In the genomic region with DNA sequence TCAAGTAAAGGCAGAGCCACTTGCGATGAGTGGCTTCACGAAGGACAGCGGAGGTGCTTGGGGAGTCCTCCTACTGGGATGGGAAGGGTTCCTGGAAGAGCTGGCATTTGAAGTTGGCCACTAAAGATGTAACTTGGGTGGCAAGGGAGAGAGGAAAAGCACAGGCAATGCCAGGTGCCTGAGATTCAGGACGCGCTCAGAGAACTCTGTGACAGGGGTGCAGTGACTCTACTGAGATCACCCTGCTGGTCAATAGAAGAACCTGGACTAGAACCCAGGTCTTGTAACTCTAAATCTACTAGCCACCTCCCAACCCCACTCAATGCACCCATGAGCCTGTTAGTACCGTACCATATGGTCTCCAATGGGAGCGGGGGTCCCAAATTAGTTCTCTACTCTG, we compare ENCODE assay signal across 31 cellular contexts.
"Had no signal": no experiment of that assay in that cellular context is flagged by ENCODE, and none has a peak within 500 bp of the region (broad histone marks: within the 10 kb centered on the region; RNA-seq: fewer than 3 reads in every experiment).

No MANE protein-coding gene starts in this region.

- DNase-seq: activated B cell treated with CpG ODN at 0.5 μM for 24 hours; activated CD4-positive, alpha-beta memory T cell treated with anti-CD3 and anti-CD28 coated beads for 36 hours; activated CD4-positive, alpha-beta T cell treated with anti-CD3 and anti-CD28 coated beads for 4 hours; activated CD4-positive, alpha-beta T cell treated with anti-CD3 and anti-CD28 coated beads, Interleukin-2, amount 10 ng/mL, durations not matched to agents 7 days and 5 days; activated CD4-positive, CD25-positive, alpha-beta regulatory T cell treated with anti-CD3 and anti-CD28 coated beads, Interleukin-2, amount 50 U/mL, for 72 hours; activated CD8-positive, alpha-beta memory T cell treated with anti-CD3 and anti-CD28 coated beads, Interleukin-2, amount 50 U/mL, for 4 hours; activated CD8-positive, alpha-beta T cell treated with anti-CD3 and anti-CD28 coated beads for 36 hours; activated effector memory CD4-positive, alpha-beta T cell treated with anti-CD3 and anti-CD28 coated beads, Interleukin-2, amount 50 U/mL, for 16 hours; activated gamma-delta T cell treated with Interleukin-2 at 50 U/mL for 16 hours; activated naive CD4-positive, alpha-beta T cell; activated naive CD4-positive, alpha-beta T cell treated with anti-CD3 and anti-CD28 coated beads for 36 hours; activated naive CD4-positive, alpha-beta T cell treated with anti-CD3 and anti-CD28 coated beads, Interleukin-2, amount 50 U/mL, for 16 hours; activated naive CD8-positive, alpha-beta T cell treated with anti-CD3 and anti-CD28 coated beads for 36 hours; activated T-cell treated with anti-CD3 and anti-CD28 coated beads for 4 hours; activated T-cell treated with anti-CD3 and anti-CD28 coated beads, Interleukin-2, amount 50 U/mL, for 1 hour; activated T-cell treated with anti-CD3 and anti-CD28 coated beads, Interleukin-2, amount 50 U/mL, for 4 hours; activated T-cell treated with anti-CD3 and anti-CD28 coated beads, Interleukin-2, amount 50 U/mL, for 72 hours; adrenal gland; amniotic stem cell; aorta; body of pancreas; brain microvascular endothelial cell; central memory CD4-positive, alpha-beta T cell; T-cell; T-helper 17 cell; T1000 had no signal

- H3K9me3 Mint-ChIP-seq: activated B cell treated with CpG ODN at 0.5 μM for 24 hours; activated CD4-positive, alpha-beta memory T cell treated with anti-CD3 and anti-CD28 coated beads for 36 hours; activated CD4-positive, alpha-beta T cell treated with anti-CD3 and anti-CD28 coated beads, Interleukin-2, amount 10 ng/mL, durations not matched to agents 7 days and 5 days; activated CD8-positive, alpha-beta T cell treated with anti-CD3 and anti-CD28 coated beads for 36 hours; activated naive CD4-positive, alpha-beta T cell treated with anti-CD3 and anti-CD28 coated beads for 36 hours; activated naive CD4-positive, alpha-beta T cell treated with anti-CD3 and anti-CD28 coated beads, Interleukin-2, amount 50 U/mL, for 72 hours; activated naive CD8-positive, alpha-beta T cell treated with anti-CD3 and anti-CD28 coated beads for 36 hours; activated T-cell treated with anti-CD3 and anti-CD28 coated beads, Interleukin-2, amount 50 U/mL, for 4 hours; activated T-cell treated with anti-CD3 and anti-CD28 coated beads, Interleukin-2, amount 50 U/mL, for 72 hours; activated T-helper 1 cell treated with anti-CD3 and anti-CD28 coated beads, Interleukin-12 subunit alpha, Interleukin-12 subunit beta, Interleukin-2, Interleukin-4 antibody, amounts not matched to agents 30 ng/mL and 10 ng/mL and 1 ng/mL, durations not matched to agents 14 hours and 24 hours and 36 hours; activated T-helper 17 cell treated with anti-CD3 and anti-CD28 coated beads, Interleukin-2, amount 50 U/mL, for 72 hours; T-cell had no signal

- H3K27me3 ChIP-seq: adrenal gland, body of pancreas, brain microvascular endothelial cell, breast epithelium had no signal

- H3K4me3 Mint-ChIP-seq: activated B cell treated with CpG ODN at 0.5 μM for 24 hours; activated CD4-positive, alpha-beta memory T cell treated with anti-CD3 and anti-CD28 coated beads for 36 hours; activated CD4-positive, alpha-beta T cell treated with anti-CD3 and anti-CD28 coated beads, Interleukin-2, amount 10 ng/mL, durations not matched to agents 7 days and 5 days; activated CD8-positive, alpha-beta T cell treated with anti-CD3 and anti-CD28 coated beads for 36 hours; activated naive CD4-positive, alpha-beta T cell treated with anti-CD3 and anti-CD28 coated beads for 36 hours; activated naive CD8-positive, alpha-beta T cell treated with anti-CD3 and anti-CD28 coated beads for 36 hours; activated T-cell treated with anti-CD3 and anti-CD28 coated beads, Interleukin-2, amount 50 U/mL, for 4 hours; activated T-cell treated with anti-CD3 and anti-CD28 coated beads, Interleukin-2, amount 50 U/mL, for 72 hours; activated T-helper 1 cell treated with anti-CD3 and anti-CD28 coated beads, Interleukin-12 subunit alpha, Interleukin-12 subunit beta, Interleukin-2, Interleukin-4 antibody, amounts not matched to agents 30 ng/mL and 10 ng/mL and 1 ng/mL, durations not matched to agents 14 hours and 24 hours and 36 hours; activated T-helper 17 cell treated with anti-CD3 and anti-CD28 coated beads, Interleukin-2, amount 50 U/mL, for 72 hours; T-cell; T-helper 17 cell had no signal

- H3K27ac ChIP-seq: adrenal gland, body of pancreas, brain microvascular endothelial cell, VCaP had no signal

- H3K4me1 ChIP-seq: adrenal gland had no signal

- ATAC-seq: activated CD8-positive, alpha-beta T cell treated with anti-CD3 and anti-CD28 coated beads for 36 hours; activated naive CD4-positive, alpha-beta T cell treated with anti-CD3 and anti-CD28 coated beads, Interleukin-2, amount 50 U/mL, for 72 hours; activated T-cell treated with anti-CD3 and anti-CD28 coated beads, Interleukin-2, amount 50 U/mL, for 4 hours; activated T-cell treated with anti-CD3 and anti-CD28 coated beads, Interleukin-2, amount 50 U/mL, for 72 hours; activated T-helper 17 cell treated with anti-CD3 and anti-CD28 coated beads, Interleukin-2, amount 50 U/mL, for 72 hours; body of pancreas; T-cell; T-helper 17 cell had no signal

- H3K27ac Mint-ChIP-seq: activated B cell treated with CpG ODN at 0.5 μM for 24 hours; activated CD4-positive, alpha-beta memory T cell treated with anti-CD3 and anti-CD28 coated beads for 36 hours; activated CD4-positive, alpha-beta T cell treated with anti-CD3 and anti-CD28 coated beads, Interleukin-2, amount 10 ng/mL, durations not matched to agents 7 days and 5 days; activated CD8-positive, alpha-beta T cell treated with anti-CD3 and anti-CD28 coated beads for 36 hours; activated naive CD4-positive, alpha-beta T cell treated with anti-CD3 and anti-CD28 coated beads for 36 hours; activated naive CD4-positive, alpha-beta T cell treated with anti-CD3 and anti-CD28 coated beads, Interleukin-2, amount 50 U/mL, for 72 hours; activated naive CD8-positive, alpha-beta T cell treated with anti-CD3 and anti-CD28 coated beads for 36 hours; activated T-cell treated with anti-CD3 and anti-CD28 coated beads, Interleukin-2, amount 50 U/mL, for 72 hours; activated T-helper 1 cell treated with anti-CD3 and anti-CD28 coated beads, Interleukin-12 subunit alpha, Interleukin-12 subunit beta, Interleukin-2, Interleukin-4 antibody, amounts not matched to agents 30 ng/mL and 10 ng/mL and 1 ng/mL, durations not matched to agents 14 hours and 24 hours and 36 hours; activated T-helper 17 cell treated with anti-CD3 and anti-CD28 coated beads, Interleukin-2, amount 50 U/mL, for 72 hours; T-cell; T-helper 17 cell had no signal

- H3K36me3 Mint-ChIP-seq: activated CD4-positive, alpha-beta memory T cell treated with anti-CD3 and anti-CD28 coated beads for 36 hours; activated naive CD4-positive, alpha-beta T cell treated with anti-CD3 and anti-CD28 coated beads, Interleukin-2, amount 50 U/mL, for 72 hours; activated naive CD8-positive, alpha-beta T cell treated with anti-CD3 and anti-CD28 coated beads for 36 hours; T-cell had no signal

- H3K4me3 ChIP-seq: adrenal gland, body of pancreas, breast epithelium had no signal

- H3K4me1 Mint-ChIP-seq: activated naive CD8-positive, alpha-beta T cell treated with anti-CD3 and anti-CD28 coated beads for 36 hours had no signal

- H3K9me3 ChIP-seq: adrenal gland, body of pancreas, breast epithelium had no signal

- H3K36me3 ChIP-seq: adrenal gland, brain microvascular endothelial cell, breast epithelium had no signal
